ENCODE assay signal across 28 cellular contexts in the genomic region with DNA sequence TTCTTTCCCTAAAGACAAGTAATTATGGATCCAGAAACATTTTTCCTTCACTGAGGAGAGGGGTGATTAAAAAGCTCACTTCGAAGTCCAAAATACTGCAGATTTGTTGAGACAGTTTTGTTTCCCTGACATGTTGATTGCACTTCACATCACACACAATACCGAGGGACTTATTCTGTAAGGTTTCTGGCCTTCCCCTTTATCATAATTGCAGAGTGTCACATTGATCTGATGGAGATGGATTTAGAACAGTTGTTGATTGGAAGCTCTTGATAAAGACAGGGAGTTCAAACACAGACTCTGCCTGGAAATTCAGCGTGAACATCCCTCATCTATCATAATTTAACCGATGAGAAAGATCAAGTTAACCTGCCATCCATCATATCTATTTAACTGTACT.
"Had no signal": no experiment of that assay in that cellular context is flagged by ENCODE, and none has a peak within 500 bp of the region (broad histone marks: within the 10 kb centered on the region; RNA-seq: fewer than 3 reads in every experiment).

No MANE protein-coding gene starts in this region.

- H3K36me3 Mint-ChIP-seq: natural killer cell treated with Interleukin-12 subunit alpha and Interleukin-12 subunit beta and Interleukin-15 and Interleukin-18, amount 100 ng/mL, for 72 hours; neural progenitor cell; stimulated activated effector memory CD8-positive, alpha-beta T cell treated with anti-CD3 and anti-CD28 coated beads, Interleukin-12 subunit alpha, Interleukin-12 subunit beta, amount 100 ng/mL, for 72 hours; stimulated activated naive B cell treated with anti-CD40 and anti-IgM and Interleukin-4, amounts not matched to agents 10 μg/mL and 1 μg/mL and 100 μg/mL, for 72 hours had no signal

- H3K27me3 ChIP-seq: neural progenitor cell, ovary, right lobe of liver, sigmoid colon, stomach, thyroid gland, tibial nerve, upper lobe of left lung, vagina had no signal

- ATAC-seq: natural killer cell treated with Interleukin-12 subunit alpha and Interleukin-12 subunit beta and Interleukin-15 and Interleukin-18, amount 100 ng/mL, for 72 hours; psoas muscle; right cardiac atrium; right lobe of liver; stimulated activated effector memory CD8-positive, alpha-beta T cell treated with anti-CD3 and anti-CD28 coated beads, Interleukin-12 subunit alpha, Interleukin-12 subunit beta, amount 100 ng/mL, for 72 hours; stimulated activated naive B cell treated with anti-CD40 and anti-IgM and Interleukin-4, amounts not matched to agents 10 μg/mL and 1 μg/mL and 100 μg/mL, for 72 hours had no signal

- H3K4me3 Mint-ChIP-seq: natural killer cell treated with Interleukin-12 subunit alpha and Interleukin-12 subunit beta and Interleukin-15 and Interleukin-18, amount 100 ng/mL, for 72 hours; nephron progenitor cell; neural progenitor cell; stimulated activated effector memory CD8-positive, alpha-beta T cell treated with anti-CD3 and anti-CD28 coated beads, Interleukin-12 subunit alpha, Interleukin-12 subunit beta, amount 100 ng/mL, for 72 hours; stimulated activated naive B cell treated with anti-CD40 and anti-IgM and Interleukin-4, amounts not matched to agents 10 μg/mL and 1 μg/mL and 100 μg/mL, for 72 hours; stimulated activated naive CD8-positive, alpha-beta T cell treated with anti-CD3 and anti-CD28 coated beads, Interleukin-15, Interleukin-2, amounts not matched to agents 100 ng/mL and 50 ng/mL, for 24 hours had no signal

- FAIRE-seq: small intestine had no signal

- H3K4me2 ChIP-seq: neural progenitor cell had no signal

- H3K4me1 ChIP-seq: neural progenitor cell, right lobe of liver had no signal

- H3K9me3 Mint-ChIP-seq: natural killer cell treated with Interleukin-12 subunit alpha and Interleukin-12 subunit beta and Interleukin-15 and Interleukin-18, amount 100 ng/mL, for 72 hours; neural progenitor cell; stimulated activated effector memory CD8-positive, alpha-beta T cell treated with anti-CD3 and anti-CD28 coated beads, Interleukin-12 subunit alpha, Interleukin-12 subunit beta, amount 100 ng/mL, for 72 hours had no signal

- H3K9me3 ChIP-seq: ovary, right lobe of liver, sigmoid colon, stomach, thoracic aorta, thyroid gland, tibial nerve, vagina had no signal

- H2AFZ ChIP-seq: neural progenitor cell, parathyroid adenoma had no signal

- H3K36me3 ChIP-seq: neural progenitor cell, ovary, right lobe of liver, sigmoid colon, stomach, thoracic aorta, thyroid gland, tibial nerve, upper lobe of left lung, vagina had no signal

- H3K27ac Mint-ChIP-seq: natural killer cell treated with Interleukin-12 subunit alpha and Interleukin-12 subunit beta and Interleukin-15 and Interleukin-18, amount 100 ng/mL, for 72 hours; nephron progenitor cell; neural progenitor cell; progenitor cell of endocrine pancreas; stimulated activated effector memory CD8-positive, alpha-beta T cell treated with anti-CD3 and anti-CD28 coated beads, Interleukin-12 subunit alpha, Interleukin-12 subunit beta, amount 100 ng/mL, for 72 hours; stimulated activated naive B cell treated with anti-CD40 and anti-IgM and Interleukin-4, amounts not matched to agents 10 μg/mL and 1 μg/mL and 100 μg/mL, for 72 hours; stimulated activated naive CD8-positive, alpha-beta T cell treated with anti-CD3 and anti-CD28 coated beads, Interleukin-15, Interleukin-2, amounts not matched to agents 100 ng/mL and 50 ng/mL, for 24 hours had no signal

- H3K27me3 Mint-ChIP-seq: natural killer cell treated with Interleukin-12 subunit alpha and Interleukin-12 subunit beta and Interleukin-15 and Interleukin-18, amount 100 ng/mL, for 72 hours; progenitor cell of endocrine pancreas; stimulated activated naive B cell treated with anti-CD40 and anti-IgM and Interleukin-4, amounts not matched to agents 10 μg/mL and 1 μg/mL and 100 μg/mL, for 72 hours; stimulated activated naive CD8-positive, alpha-beta T cell treated with anti-CD3 and anti-CD28 coated beads, Interleukin-15, Interleukin-2, amounts not matched to agents 100 ng/mL and 50 ng/mL, for 24 hours had no signal

- H3K27ac ChIP-seq: neural progenitor cell, ovary, parathyroid adenoma, psoas muscle, right lobe of liver, sigmoid colon, stomach, thoracic aorta, thyroid gland, tibial nerve, upper lobe of left lung, vagina had no signal

- H3K9ac ChIP-seq: neural progenitor cell, parathyroid adenoma had no signal

- DNase-seq: nephron progenitor cell; occipital lobe; ovary; posterior cingulate gyrus; psoas muscle; right cardiac atrium; right lobe of liver; sigmoid colon; small intestine; stimulated activated CD4-positive, alpha-beta T cell treated with anti-CD3 and anti-CD28 coated beads, Interleukin-15, amount 100 ng/mL, for 24 hours; stimulated activated CD4-positive, alpha-beta T cell treated with anti-CD3 and anti-CD28 coated beads, Interleukin-2, amount 100 ng/mL, for 24 hours; stimulated activated CD4-positive, alpha-beta T cell treated with anti-CD3 and anti-CD28 coated beads, Interleukin-2, amount 100 ng/mL, for 48 hours; stimulated activated CD4-positive, alpha-beta T cell treated with anti-CD3 and anti-CD28 coated beads, Interleukin-4, amount 100 ng/mL, for 24 hours; stimulated activated naive B cell treated with anti-CD40 and anti-IgM and Interleukin-4, amounts not matched to agents 10 μg/mL and 1 μg/mL and 100 μg/mL, for 72 hours; stimulated activated naive CD4-positive, alpha-beta T cell treated with Interleukin-2 at 50 U/mL for 16 hours; stomach; thyroid gland; trophoblast cell; upper lobe of left lung had no signal

- H3K4me1 Mint-ChIP-seq: neural progenitor cell; stimulated activated effector memory CD8-positive, alpha-beta T cell treated with anti-CD3 and anti-CD28 coated beads, Interleukin-12 subunit alpha, Interleukin-12 subunit beta, amount 100 ng/mL, for 72 hours; stimulated activated naive B cell treated with anti-CD40 and anti-IgM and Interleukin-4, amounts not matched to agents 10 μg/mL and 1 μg/mL and 100 μg/mL, for 72 hours had no signal

- H3K4me3 ChIP-seq: neural progenitor cell, ovary, psoas muscle, right lobe of liver, sigmoid colon, stomach, thoracic aorta, thyroid gland, tibial nerve, upper lobe of left lung, vagina had no signal
